Comparison of ENCODE assay signal across 13 cellular contexts in genomic region chr7:23206511-23206867, GRCh38. TPM values are rescaled to one million over a fixed set of nuclear protein-coding genes. Genes with fewer than 3 reads are reported as not detected.
DNase-seq lines count a peak whose midpoint lies in the region; ATAC-seq and TF ChIP-seq lines count a peak whose summit lies in the region.
"Had no signal": no experiment of that assay in that cellular context is flagged by ENCODE, and none has a peak within 500 bp of the region (broad histone marks: within the 10 kb centered on the region; RNA-seq: fewer than 3 reads in every experiment).

No MANE protein-coding gene starts in this region.

- peaks cover 18% of the 10 kb centered on the region for H3K27me3 Mint-ChIP-seq in dendritic cell treated with granulocyte-macrophage colony-stimulating factor and Interleukin-4, amounts not matched to agents 40 ng/mL and 50 ng/mL, for 4 days
- peaks cover 10 to 47% (median 29%) of the 10 kb centered on the region in 5 donors for H3K27me3 Mint-ChIP-seq in naive thymus-derived CD4-positive, alpha-beta T cell

- peaks cover 0 to 6% (median 0%) of the 10 kb centered on the region in 7 donors for H3K27me3 ChIP-seq in heart right ventricle
- H3K27me3 ChIP-seq in naive thymus-derived CD4-positive, alpha-beta T cell (ENCODE audit: control insufficient read depth in 2 of 2, insufficient read depth in 2 of 2, low read length in 2 of 2), result no peaks in the 10 kb centered on the region
- H3K27me3 ChIP-seq in upper lobe of right lung, result peaks cover 11% of the 10 kb centered on the region

- peak in 1 of 8 donors; percentile 6 for ATAC-seq in heart right ventricle
- ATAC-seq in Right ventricle myocardium superior (ENCODE audit: poor library complexity), result no peak
- ATAC-seq in naive thymus-derived CD4-positive, alpha-beta T cell, result no peak
- no peak for ATAC-seq in upper lobe of right lung
- no peak for ATAC-seq in GM18909 (IDR thresholded peaks at IDR 0.05; ENCODE audit: poor library complexity, unreplicated experiment)

- H3K9me3 ChIP-seq in heart right ventricle (no peaks in the 10 kb centered on the region), upper lobe of right lung (no peaks in the 10 kb centered on the region)
- no peaks in the 10 kb centered on the region for H3K9me3 ChIP-seq in naive thymus-derived CD4-positive, alpha-beta T cell (ENCODE audit: control insufficient read depth in 2 of 3, low read length in 3 of 3)

- POLR2A ChIA-PET in naive thymus-derived CD4-positive, alpha-beta T cell (lab: Charles Lee), result no interaction called here

- 47 to 60% methylated on average over 8 of the region's 8 CpGs for WGBS in heart right ventricle, 2 donors

- H3K4me1 ChIP-seq in heart right ventricle (peaks cover 0 to 22% (median 0%) of the 10 kb centered on the region in 9 donors), upper lobe of right lung (no peaks in the 10 kb centered on the region)
- H3K4me1 ChIP-seq in naive thymus-derived CD4-positive, alpha-beta T cell (ENCODE audit: control insufficient read depth in 2 of 2, insufficient read depth in 2 of 2, low read length in 2 of 2), result no peaks in the 10 kb centered on the region

- H3K4me1 Mint-ChIP-seq in dendritic cell treated with granulocyte-macrophage colony-stimulating factor and Interleukin-4, amounts not matched to agents 40 ng/mL and 50 ng/mL, for 4 days (ENCODE audit: low read depth), result peaks cover 45% of the 10 kb centered on the region
- H3K4me1 Mint-ChIP-seq in naive thymus-derived CD4-positive, alpha-beta T cell, result peaks cover 0 to 9% (median 6%) of the 10 kb centered on the region in 7 donors
- H3K4me1 Mint-ChIP-seq: natural killer cell had no signal

- peak overlapping the region in 5 of 10 donors; percentile 52 to 86 (median 61) for H3K27ac ChIP-seq in heart right ventricle
- peak overlapping the region; percentile 50 for H3K27ac ChIP-seq in naive thymus-derived CD4-positive, alpha-beta T cell (ENCODE audit: low read depth, low read length)
- H3K27ac ChIP-seq in upper lobe of right lung, result no peak overlapping the region
- H3K27ac ChIP-seq: GM23248 had no signal

- peak overlapping the region; percentile 57 for H3K4me3 Mint-ChIP-seq in dendritic cell treated with granulocyte-macrophage colony-stimulating factor and Interleukin-4, amounts not matched to agents 40 ng/mL and 50 ng/mL, for 4 days
- H3K4me3 Mint-ChIP-seq in naive thymus-derived CD4-positive, alpha-beta T cell, result peak overlapping the region in 7 of 10 donors; percentile 11 to 84 (median 49)
- H3K4me3 Mint-ChIP-seq: natural killer cell had no signal

- DNase-seq in heart right ventricle (no peak), Right ventricle myocardium superior (no peak), upper lobe of right lung (no peak), NCI-H1048 (lab: John Stamatoyannopoulos, UW) (no peak), islet precursor cell (no peak)
- no peak for DNase-seq in naive thymus-derived CD4-positive, alpha-beta T cell
- DNase-seq: activated CD4-positive, alpha-beta T cell treated with anti-CD3 and anti-CD28 coated beads, Interleukin-2, amount 50 U/mL, for 1 hour; activated effector memory CD4-positive, alpha-beta T cell treated with Interleukin-2 at 50 U/mL for 16 hours; GM23248; natural killer cell; OCI-M1 had no signal

- intact Hi-C loops in heart right ventricle (cut with DNase I), result loop anchor here in 1 of 10 donors (5.0 kb wide), 1 partner anchor 41 kb away; the partner anchor contains the start of gene GPNMB
- intact Hi-C loops in Right ventricle myocardium superior (cut with DNase I), result no loop called here
- intact Hi-C loops in dendritic cell treated with granulocyte-macrophage colony-stimulating factor and Interleukin-4, amounts not matched to agents 40 ng/mL and 50 ng/mL, for 4 days (cut with micrococcal nuclease), result loop anchor here (5.0 kb wide), 1 partner anchor 41 kb away; the partner anchor contains the start of gene GPNMB
- intact Hi-C loops in naive thymus-derived CD4-positive, alpha-beta T cell (cut with micrococcal nuclease), result no loop called here
- intact Hi-C loops in upper lobe of right lung (cut with DNase I), result no loop called here

- no peaks in the 10 kb centered on the region for H3K9me3 Mint-ChIP-seq in dendritic cell treated with granulocyte-macrophage colony-stimulating factor and Interleukin-4, amounts not matched to agents 40 ng/mL and 50 ng/mL, for 4 days
- H3K9me3 Mint-ChIP-seq in naive thymus-derived CD4-positive, alpha-beta T cell, result peaks cover 0 to 3% (median 0%) of the 10 kb centered on the region in 11 donors
- H3K9me3 Mint-ChIP-seq: natural killer cell had no signal

- H3K4me3 ChIP-seq in heart right ventricle (peak overlapping the region in 8 of 10 donors; percentile 10 to 49 (median 45)), upper lobe of right lung (peak overlapping the region; percentile 35)
- no peak overlapping the region for H3K4me3 ChIP-seq in naive thymus-derived CD4-positive, alpha-beta T cell (ENCODE audit: low read length)
- H3K4me3 ChIP-seq: GM23248 had no signal

- H3K27ac Mint-ChIP-seq in dendritic cell treated with granulocyte-macrophage colony-stimulating factor and Interleukin-4, amounts not matched to agents 40 ng/mL and 50 ng/mL, for 4 days, result peak overlapping the region; percentile 82
- H3K27ac Mint-ChIP-seq in naive thymus-derived CD4-positive, alpha-beta T cell, result peak overlapping the region in 5 of 9 donors; percentile 32 to 97 (median 42)
- H3K27ac Mint-ChIP-seq: natural killer cell had no signal

- TF ChIP-seq CTCF in heart right ventricle (IDR thresholded peaks at IDR 0.05) (no peak), upper lobe of right lung (IDR thresholded peaks at IDR 0.05) (no peak)

- H3K36me3 Mint-ChIP-seq in dendritic cell treated with granulocyte-macrophage colony-stimulating factor and Interleukin-4, amounts not matched to agents 40 ng/mL and 50 ng/mL, for 4 days (ENCODE audit: low read depth), result peaks cover 18% of the 10 kb centered on the region
- peaks cover 0 to 30% (median 27%) of the 10 kb centered on the region in 5 donors for H3K36me3 Mint-ChIP-seq in naive thymus-derived CD4-positive, alpha-beta T cell

- H3K36me3 ChIP-seq in heart right ventricle (peaks cover 0 to 16% (median 4%) of the 10 kb centered on the region in 9 donors), upper lobe of right lung (peaks cover 2% of the 10 kb centered on the region)
- H3K36me3 ChIP-seq in naive thymus-derived CD4-positive, alpha-beta T cell (ENCODE audit: control insufficient read depth in 2 of 3, insufficient read depth in 3 of 3, low read length in 3 of 3), result no peaks in the 10 kb centered on the region

- CTCF ChIA-PET in naive thymus-derived CD4-positive, alpha-beta T cell (lab: Charles Lee), result no interaction called here

RNA-seq across cellular contexts. Expression of gene NUP42, which starts 24.6 kb away (rescaled TPM):
- total RNA-seq in heart right ventricle (10 to 100 TPM; 14.7 to 25.1 (median 19.7) TPM), Right ventricle myocardium superior (19.7 TPM), upper lobe of right lung (29.5 TPM)
- polyA plus RNA-seq in heart right ventricle, result 10 to 100 TPM; 21.8 to 26.1 TPM
- total RNA-seq in naive thymus-derived CD4-positive, alpha-beta T cell, result 10 to 100 TPM; 19.8 to 37.7 (median 27.5) TPM
- 10 to 100 TPM; 21.3 to 49.1 TPM for polyA plus RNA-seq in naive thymus-derived CD4-positive, alpha-beta T cell

RNA-seq across cellular contexts. Expression of gene GPNMB, which starts 40.1 kb away (rescaled TPM):
- total RNA-seq in heart right ventricle, result 100 to 1,000 TPM; 157 to 612 (median 228) TPM
- 100 to 1,000 TPM in 1 of 2 donors, 10 to 100 TPM in 1; 49.6 to 200 TPM for polyA plus RNA-seq in heart right ventricle
- 248 TPM for total RNA-seq in Right ventricle myocardium superior
- total RNA-seq in naive thymus-derived CD4-positive, alpha-beta T cell, result 10 to 100 TPM in 2 of 5 experiments, under 1 TPM in 2, not detected in 1; 0.56 to 30.5 (median 15.4) TPM
- polyA plus RNA-seq in naive thymus-derived CD4-positive, alpha-beta T cell, result not detected
- total RNA-seq in upper lobe of right lung, result 322 TPM
- total RNA-seq: natural killer cell had no signal
